9 cellular contexts compared by ENCODE assay signal in genomic region chr1:184752656-184753055, GRCh38. TPM values are rescaled to one million over a fixed set of nuclear protein-coding genes. Genes with fewer than 3 reads are reported as not detected.
A peak's percentile ranks its signal among the peaks of the same experiment; 100 is the strongest.
DNase-seq lines count a peak whose midpoint lies in the region; TF ChIP-seq lines count a peak whose summit lies in the region.
"Had no signal": no experiment of that assay in that cellular context is flagged by ENCODE, and none has a peak within 500 bp of the region (broad histone marks: within the 10 kb centered on the region; RNA-seq: fewer than 3 reads in every experiment).

No MANE protein-coding gene starts in this region.

- no peak for TF ChIP-seq CTCF in nephron (IDR thresholded peaks at IDR 0.05; ENCODE audit: unreplicated experiment in 3 of 3)
- no peak for TF ChIP-seq CTCF in GM10266 (IDR thresholded peaks at IDR 0.05; ENCODE audit: control insufficient read depth, insufficient read depth, low read depth, missing control alignments)
- no peak for TF ChIP-seq CTCF in RWPE1 (conservative IDR thresholded peaks at IDR 0.05; ENCODE audit: low read depth)

- H3K27me3 Mint-ChIP-seq in activated CD4-positive, alpha-beta memory T cell treated with anti-CD3 and anti-CD28 coated beads, Interleukin-2, amount 10 ng/mL, durations not matched to agents 7 days and 5 days, result peaks cover 2% of the 10 kb centered on the region
- peaks cover 6% of the 10 kb centered on the region for H3K27me3 Mint-ChIP-seq in nephron (ENCODE audit: low read depth)

- H3K27ac ChIP-seq in RWPE1, result no peak overlapping the region
- H3K27ac ChIP-seq: SJSA1 had no signal

- peaks cover 64% of the 10 kb centered on the region for H3K4me1 Mint-ChIP-seq in activated CD4-positive, alpha-beta memory T cell treated with anti-CD3 and anti-CD28 coated beads, Interleukin-2, amount 10 ng/mL, durations not matched to agents 7 days and 5 days
- H3K4me1 Mint-ChIP-seq in nephron, result peaks cover 22% of the 10 kb centered on the region

- peak overlapping the region; percentile 88 for H3K4me3 Mint-ChIP-seq in activated CD4-positive, alpha-beta memory T cell treated with anti-CD3 and anti-CD28 coated beads, Interleukin-2, amount 10 ng/mL, durations not matched to agents 7 days and 5 days
- H3K4me3 Mint-ChIP-seq in nephron, result peak overlapping the region; percentile 91 to 94 (median 93)

- H3K9me3 Mint-ChIP-seq in activated CD4-positive, alpha-beta memory T cell treated with anti-CD3 and anti-CD28 coated beads, Interleukin-2, amount 10 ng/mL, durations not matched to agents 7 days and 5 days, result no peaks in the 10 kb centered on the region
- no peaks in the 10 kb centered on the region for H3K9me3 Mint-ChIP-seq in nephron

- CTCF ChIA-PET in activated CD4-positive, alpha-beta memory T cell treated with anti-CD3 and anti-CD28 coated beads, Interleukin-2, amount 10 ng/mL, durations not matched to agents 7 days and 5 days (lab: Charles Lee), result interaction anchor here (1.3 to 1.5 kb wide), 2 partner anchors 10 to 402 kb away, joined by 3 read pairs; no protein-coding TSS in a partner anchor
- CTCF ChIA-PET in RWPE1 (lab: Yijun Ruan, JAX), result no interaction called here

- peak; percentile 18 for DNase-seq in GDM1 (lab: John Stamatoyannopoulos, UW)
- peak; percentile 81 for DNase-seq in MV-4-11 (lab: John Stamatoyannopoulos, UW)
- DNase-seq in activated CD4-positive, alpha-beta memory T cell treated with anti-CD3 and anti-CD28 coated beads, Interleukin-2, amount 10 ng/mL, durations not matched to agents 7 days and 5 days, result no peak
- no peak for DNase-seq in GM10266 (ENCODE audit: extremely low spot score)
- no peak for DNase-seq in RWPE1 (ENCODE audit: low spot score)
- no peak for DNase-seq in central memory CD4-positive, alpha-beta T cell
- DNase-seq: NCI-H146 had no signal

- POLR2A ChIA-PET in activated CD4-positive, alpha-beta memory T cell treated with anti-CD3 and anti-CD28 coated beads, Interleukin-2, amount 10 ng/mL, durations not matched to agents 7 days and 5 days (lab: Charles Lee), result interaction anchor here (0.9 to 4.9 kb wide), 8 partner anchors 9 to 565 kb away, joined by 3 to 126 read pairs (median 4); partner anchors contain the start of genes IVNS1ABP, NIBAN1 and RNF2
- POLR2A ChIA-PET in RWPE1 (lab: Yijun Ruan, JAX; ENCODE audit: low non-redundant PET), result no interaction called here

- peaks cover 24% of the 10 kb centered on the region for H3K36me3 Mint-ChIP-seq in activated CD4-positive, alpha-beta memory T cell treated with anti-CD3 and anti-CD28 coated beads, Interleukin-2, amount 10 ng/mL, durations not matched to agents 7 days and 5 days (ENCODE audit: low read depth)
- H3K36me3 Mint-ChIP-seq in nephron (ENCODE audit: low read depth), result no peaks in the 10 kb centered on the region

- H3K27ac Mint-ChIP-seq in activated CD4-positive, alpha-beta memory T cell treated with anti-CD3 and anti-CD28 coated beads, Interleukin-2, amount 10 ng/mL, durations not matched to agents 7 days and 5 days, result peak overlapping the region; percentile 77
- no peak overlapping the region for H3K27ac Mint-ChIP-seq in nephron

RNA-seq across cellular contexts. Expression of gene EDEM3, which starts 2.0 kb away (rescaled TPM):
- total RNA-seq in activated CD4-positive, alpha-beta memory T cell treated with anti-CD3 and anti-CD28 coated beads, Interleukin-2, amount 10 ng/mL, durations not matched to agents 7 days and 5 days, result 10 to 100 TPM; 39.3 to 42.9 TPM

Comparison
In these comparisons a context has a peak if more than half of its experiments do, and no peak if none do; other contexts are left out.
1. DNase-seq: peak in GDM1 (single experiment) and MV-4-11 (single experiment); none in activated CD4-positive, alpha-beta memory T cell treated with anti-CD3 and anti-CD28 coated beads, Interleukin-2, amount 10 ng/mL, durations not matched to agents 7 days and 5 days (single experiment), GM10266 (single experiment), RWPE1 (single experiment) and central memory CD4-positive, alpha-beta T cell (single experiment).